26 cellular contexts compared by ENCODE assay signal in genomic region chr5:17897776-17898175, GRCh38.
DNase-seq lines count a peak whose midpoint lies in the region; ATAC-seq and TF ChIP-seq lines count a peak whose summit lies in the region.
"Had no signal": no experiment of that assay in that cellular context is flagged by ENCODE, and none has a peak within 500 bp of the region (broad histone marks: within the 10 kb centered on the region; RNA-seq: fewer than 3 reads in every experiment).

No MANE protein-coding gene starts in this region.

- H3K27me3 ChIP-seq in mammary epithelial cell (ENCODE audit: insufficient read depth, low read length) (no peaks in the 10 kb centered on the region), vagina (no peaks in the 10 kb centered on the region), ovary (no peaks in the 10 kb centered on the region)
- no peaks in the 10 kb centered on the region for H3K27me3 ChIP-seq in CD8-positive, alpha-beta T cell (ENCODE audit: insufficient read depth, low read length)

- no peak for TF ChIP-seq EP300 in ovary (IDR thresholded peaks at IDR 0.05)

- dilution Hi-C loops in mammary epithelial cell (cut with HindIII; ENCODE audit: low sequenced_read_pairs), result no loop called here

- H3K4me3 Mint-ChIP-seq in CD8-positive, alpha-beta T cell, result no peak overlapping the region
- H3K4me3 Mint-ChIP-seq: activated naive CD4-positive, alpha-beta T cell treated with anti-CD3 and anti-CD28 coated beads for 36 hours; CD8-positive, alpha-beta memory T cell; dendritic cell treated with granulocyte-macrophage colony-stimulating factor and Interleukin-4, amounts not matched to agents 40 ng/mL and 50 ng/mL, for 4 days; neural crest cell; stimulated activated naive CD8-positive, alpha-beta T cell treated with anti-CD3 and anti-CD28 coated beads, Interleukin-15, Interleukin-2, amounts not matched to agents 100 ng/mL and 50 ng/mL, for 24 hours had no signal

- 3% methylated on average over 4 of the region's 4 CpGs for WGBS in mammary epithelial cell (ENCODE audit: low coverage, missing lambda C conversion rate)
- WGBS in ovary, 3 donors, result 69 to 76% (median 72%) methylated on average over 4 of the region's 4 CpGs

- no peaks in the 10 kb centered on the region for H3K9me3 ChIP-seq in mammary epithelial cell (replicated peaks; ENCODE audit: insufficient read depth, low read length)
- H3K9me3 ChIP-seq in vagina, result no peaks in the 10 kb centered on the region
- H3K9me3 ChIP-seq in CD8-positive, alpha-beta T cell (ENCODE audit: low read length), result no peaks in the 10 kb centered on the region
- no peaks in the 10 kb centered on the region for H3K9me3 ChIP-seq in ovary
- H3K9me3 ChIP-seq: SK-N-SH had no signal

- intact Hi-C loops in mammary epithelial cell (cut with micrococcal nuclease), result loop anchor here (10.0 kb wide), 1 partner anchor 683 kb away; the partner anchor contains the start of gene BASP1
- intact Hi-C loops in vagina (cut with DNase I), result no loop called here
- intact Hi-C loops in CD8-positive, alpha-beta T cell (cut with DNase I, micrococcal nuclease), result no loop called here
- intact Hi-C loops in ovary (cut with DNase I), result no loop called here

- no peak overlapping the region for H3K27ac Mint-ChIP-seq in CD8-positive, alpha-beta T cell
- H3K27ac Mint-ChIP-seq: activated naive CD4-positive, alpha-beta T cell treated with anti-CD3 and anti-CD28 coated beads for 36 hours; CD8-positive, alpha-beta memory T cell; dendritic cell treated with granulocyte-macrophage colony-stimulating factor and Interleukin-4, amounts not matched to agents 40 ng/mL and 50 ng/mL, for 4 days; stimulated activated naive CD8-positive, alpha-beta T cell treated with anti-CD3 and anti-CD28 coated beads, Interleukin-15, Interleukin-2, amounts not matched to agents 100 ng/mL and 50 ng/mL, for 24 hours had no signal

- no peaks in the 10 kb centered on the region for H4K20me1 ChIP-seq in mammary epithelial cell (ENCODE audit: insufficient read depth, low read length)

- H3K27ac ChIP-seq in mammary epithelial cell (ENCODE audit: insufficient read depth, low read depth, low read length), result no peak overlapping the region
- peak overlapping the region; percentile 13 for H3K27ac ChIP-seq in vagina
- no peak overlapping the region for H3K27ac ChIP-seq in CD8-positive, alpha-beta T cell (ENCODE audit: low read depth, low read length)
- no peak overlapping the region for H3K27ac ChIP-seq in ovary
- H3K27ac ChIP-seq: 22Rv1 had no signal

- peaks cover 21% of the 10 kb centered on the region for H3K4me1 ChIP-seq in mammary epithelial cell (ENCODE audit: insufficient read depth, low read length)
- H3K4me1 ChIP-seq in vagina, result peaks cover 15% of the 10 kb centered on the region
- no peaks in the 10 kb centered on the region for H3K4me1 ChIP-seq in CD8-positive, alpha-beta T cell (ENCODE audit: insufficient read depth, low read length)
- no peaks in the 10 kb centered on the region for H3K4me1 ChIP-seq in ovary (ENCODE audit: insufficient read depth)

- no peaks in the 10 kb centered on the region for H3K27me3 Mint-ChIP-seq in CD8-positive, alpha-beta T cell (ENCODE audit: low read depth)
- H3K27me3 Mint-ChIP-seq: CD8-positive, alpha-beta memory T cell; dendritic cell treated with granulocyte-macrophage colony-stimulating factor and Interleukin-4, amounts not matched to agents 40 ng/mL and 50 ng/mL, for 4 days; stimulated activated naive CD8-positive, alpha-beta T cell treated with anti-CD3 and anti-CD28 coated beads, Interleukin-15, Interleukin-2, amounts not matched to agents 100 ng/mL and 50 ng/mL, for 24 hours had no signal

- H3K4me2 ChIP-seq in mammary epithelial cell (ENCODE audit: insufficient read depth, low read depth, low read length), result peak overlapping the region; percentile 62
- H3K4me2 ChIP-seq: SK-N-SH had no signal

- CTCF ChIA-PET in mammary epithelial cell (lab: Charles Lee; ENCODE audit: low non-redundant PET), result no interaction called here
- CTCF ChIA-PET in CD8-positive, alpha-beta T cell (lab: Charles Lee), result no interaction called here

- peak; percentile 60 for DNase-seq in DMS 273 (lab: John Stamatoyannopoulos, UW; ENCODE audit: unreplicated experiment)
- DNase-seq in DMS 273 treated with DMSO at 0.1 percent for 48 hours (lab: John Stamatoyannopoulos, UW), result no peak
- DNase-seq in NCI-H446 treated with DMSO at 0.1 percent for 48 hours (lab: John Stamatoyannopoulos, UW), result peak; percentile 90
- peak; percentile 71 for DNase-seq in mammary epithelial cell
- DNase-seq in vagina (ENCODE audit: extremely low spot score in 2 of 2), result no peak
- DNase-seq in CD8-positive, alpha-beta T cell, result no peak
- no peak for DNase-seq in ovary
- DNase-seq: activated CD4-positive, alpha-beta T cell treated with anti-CD3 and anti-CD28 coated beads for 48 hours; activated naive CD4-positive, alpha-beta T cell treated with anti-CD3 and anti-CD28 coated beads for 36 hours; activated T-cell treated with anti-CD3 and anti-CD28 coated beads, Interleukin-2, amount 50 U/mL, for 48 hours; CD8-positive, alpha-beta memory T cell; glutamatergic neuron; GOT3; MV-4-11; NCI-H187 treated with DMSO at 0.1 percent for 48 hours; NCI-H510A treated with DMSO at 0.1 percent for 48 hours; posterior cingulate gyrus; SK-N-SH; stimulated activated CD4-positive, alpha-beta T cell treated with anti-CD3 and anti-CD28 coated beads, Interleukin-15, amount 100 ng/mL, for 24 hours; T-helper 2 cell had no signal

- TF ChIP-seq CTCF in mammary epithelial cell (conservative IDR thresholded peaks at IDR 0.05 in 1 of 2, IDR thresholded peaks at IDR 0.05 in 1 of 2; ENCODE audit: extremely low read depth in 1 of 2, insufficient read depth in 1 of 2, low read depth in 1 of 2, low read length in 2 of 2) (no peak), vagina (IDR thresholded peaks at IDR 0.05) (no peak), ovary (IDR thresholded peaks at IDR 0.05) (no peak)
- TF ChIP-seq CTCF in CD8-positive, alpha-beta T cell (IDR thresholded peaks at IDR 0.05), result no peak

- H3K4me1 Mint-ChIP-seq in CD8-positive, alpha-beta T cell (ENCODE audit: low read depth), result no peaks in the 10 kb centered on the region
- H3K4me1 Mint-ChIP-seq: CD8-positive, alpha-beta memory T cell; neural crest cell had no signal

- H3K9ac ChIP-seq in mammary epithelial cell (ENCODE audit: insufficient read depth, low read length), result no peak overlapping the region
- H3K9ac ChIP-seq: SK-N-SH had no signal

- in situ Hi-C loops in mammary epithelial cell (cut with MboI; ENCODE audit: low sequenced_read_pairs in 2 of 2), result no loop called here

- peaks cover 11% of the 10 kb centered on the region for H3K9me3 Mint-ChIP-seq in CD8-positive, alpha-beta T cell
- H3K9me3 Mint-ChIP-seq: dendritic cell treated with granulocyte-macrophage colony-stimulating factor and Interleukin-4, amounts not matched to agents 40 ng/mL and 50 ng/mL, for 4 days had no signal

- H3K36me3 ChIP-seq in mammary epithelial cell (ENCODE audit: insufficient read depth, low read length) (no peaks in the 10 kb centered on the region), vagina (no peaks in the 10 kb centered on the region), ovary (no peaks in the 10 kb centered on the region)
- H3K36me3 ChIP-seq in CD8-positive, alpha-beta T cell (ENCODE audit: insufficient read depth, low read length), result no peaks in the 10 kb centered on the region

- peak overlapping the region in 1 of 3 experiments; percentile 16 for H3K4me3 ChIP-seq in mammary epithelial cell (replicated peaks in 1 of 3; ENCODE audit: insufficient read depth in 1 of 3, low read depth in 2 of 3, low read length in 3 of 3)
- no peak overlapping the region for H3K4me3 ChIP-seq in vagina
- no peak overlapping the region for H3K4me3 ChIP-seq in CD8-positive, alpha-beta T cell (ENCODE audit: low read depth, low read length)
- H3K4me3 ChIP-seq in ovary, result no peak overlapping the region
- H3K4me3 ChIP-seq: lung had no signal

- ATAC-seq in CD8-positive, alpha-beta T cell, result no peak
- no peak for ATAC-seq in GM21367 (IDR thresholded peaks at IDR 0.05; ENCODE audit: unreplicated experiment)

- TF ChIP-seq POLR2A in vagina (IDR thresholded peaks at IDR 0.05) (no peak), ovary (IDR thresholded peaks at IDR 0.05) (no peak)

- no peaks in the 10 kb centered on the region for H3K36me3 Mint-ChIP-seq in CD8-positive, alpha-beta T cell
- H3K36me3 Mint-ChIP-seq: CD8-positive, alpha-beta memory T cell had no signal

- POLR2A ChIA-PET in CD8-positive, alpha-beta T cell (lab: Charles Lee), result no interaction called here

- H3K79me2 ChIP-seq in mammary epithelial cell (ENCODE audit: insufficient read depth, low read length), result no peaks in the 10 kb centered on the region

- no TSS peak for BruUV-seq in mammary epithelial cell (replicated peaks; lab: Mats Ljungman, UMichigan)

- peak overlapping the region; percentile 55 for H2AFZ ChIP-seq in mammary epithelial cell (ENCODE audit: low read depth, low read length)

Comparison
In these comparisons a context has a peak if more than half of its experiments do, and no peak if none do; other contexts are left out.
1. DNase-seq: peak in DMS 273 (single experiment), NCI-H446 treated with DMSO at 0.1 percent for 48 hours (single experiment) and mammary epithelial cell (single experiment); none in DMS 273 treated with DMSO at 0.1 percent for 48 hours (single experiment), vagina (0 of 2), CD8-positive, alpha-beta T cell (0 of 7) and ovary (0 of 5).